Comparison of ENCODE assay signal across 15 cellular contexts in genomic region chr5:143886621-143887301, GRCh38.
A peak's percentile ranks its signal among the peaks of the same experiment; 100 is the strongest.
DNase-seq lines count a peak whose midpoint lies in the region; ATAC-seq and TF ChIP-seq lines count a peak whose summit lies in the region.
"Had no signal": no experiment of that assay in that cellular context is flagged by ENCODE, and none has a peak within 500 bp of the region (broad histone marks: within the 10 kb centered on the region; RNA-seq: fewer than 3 reads in every experiment).

No MANE protein-coding gene starts in this region.

- no peaks in the 10 kb centered on the region for H3K9me2 ChIP-seq in GM23248 (ENCODE audit: insufficient read depth)

- peaks cover 58% of the 10 kb centered on the region for H3K4me1 ChIP-seq in GM23248 (ENCODE audit: insufficient read depth)
- peaks cover 17% of the 10 kb centered on the region for H3K4me1 ChIP-seq in RWPE2 (ENCODE audit: insufficient read depth, poor library complexity, severe bottlenecking)
- H3K4me1 ChIP-seq: HAP-1, prostate gland had no signal

- peak overlapping the region; percentile 91 for H3K27ac ChIP-seq in GM23248
- H3K27ac ChIP-seq in RWPE2 (ENCODE audit: poor library complexity, severe bottlenecking), result no peak overlapping the region
- H3K27ac ChIP-seq: prostate gland had no signal

- DNase-seq in GM23248, result peak; percentile 57
- DNase-seq in RWPE2 (ENCODE audit: low spot score), result no peak
- peak; percentile 59 for DNase-seq in globus pallidus (ENCODE audit: low spot score)
- DNase-seq in pons (ENCODE audit: low spot score), result peak; percentile 59
- DNase-seq in GDM1 (lab: John Stamatoyannopoulos, UW), result no peak
- DNase-seq in activated CD4-positive, alpha-beta T cell treated with anti-CD3 and anti-CD28 coated beads, Interleukin-2, amount 10 ng/mL, durations not matched to agents 24 days and 14 days, result no peak
- no peak for DNase-seq in GM19240 (ENCODE audit: insufficient read length, low spot score)
- DNase-seq: activated CD4-positive, alpha-beta T cell treated with anti-CD3 and anti-CD28 coated beads, Interleukin-2, amount 50 U/mL, for 48 hours; NCI-H524 treated with DMSO at 0.1 percent for 48 hours had no signal

- H3K4me2 ChIP-seq in GM23248 (ENCODE audit: unreplicated experiment), result peak overlapping the region; percentile 78

- in situ Hi-C loops in GM23248 (cut with MboI), result no loop called here

- peak overlapping the region; percentile 68 for H3K9ac ChIP-seq in GM23248

- H3K36me3 Mint-ChIP-seq in activated CD4-positive, alpha-beta T cell treated with anti-CD3 and anti-CD28 coated beads, Interleukin-2, amount 10 ng/mL, durations not matched to agents 24 days and 14 days (ENCODE audit: low read depth), result no peaks in the 10 kb centered on the region
- H3K36me3 Mint-ChIP-seq: memory B cell had no signal

- no peaks in the 10 kb centered on the region for H3K9me3 ChIP-seq in GM23248 (ENCODE audit: low read depth)
- H3K9me3 ChIP-seq in RWPE2 (ENCODE audit: severe bottlenecking), result no peaks in the 10 kb centered on the region
- H3K9me3 ChIP-seq: HAP-1, prostate gland had no signal

- no peaks in the 10 kb centered on the region for H4K20me1 ChIP-seq in GM23248 (ENCODE audit: insufficient read depth)

- H3K36me3 ChIP-seq in GM23248 (ENCODE audit: low read depth), result no peaks in the 10 kb centered on the region
- no peaks in the 10 kb centered on the region for H3K36me3 ChIP-seq in RWPE2 (ENCODE audit: low read depth)
- H3K36me3 ChIP-seq: brain microvascular endothelial cell, HAP-1, prostate gland had no signal

- no peak for TF ChIP-seq CTCF in RWPE2 (IDR thresholded peaks at IDR 0.05; ENCODE audit: poor library complexity, severe bottlenecking)

- no peak overlapping the region for H3K4me3 Mint-ChIP-seq in activated CD4-positive, alpha-beta T cell treated with anti-CD3 and anti-CD28 coated beads, Interleukin-2, amount 10 ng/mL, durations not matched to agents 24 days and 14 days
- H3K4me3 Mint-ChIP-seq: memory B cell had no signal

- peaks cover 59% of the 10 kb centered on the region for H3F3A ChIP-seq in GM23248 (ENCODE audit: insufficient read depth)

- H3K27me3 ChIP-seq in GM23248 (replicated peaks; ENCODE audit: insufficient read depth) (no peaks in the 10 kb centered on the region), RWPE2 (ENCODE audit: insufficient read depth, poor library complexity, severe bottlenecking) (no peaks in the 10 kb centered on the region)
- H3K27me3 ChIP-seq: brain microvascular endothelial cell had no signal

- no peak overlapping the region for H3K27ac Mint-ChIP-seq in activated CD4-positive, alpha-beta T cell treated with anti-CD3 and anti-CD28 coated beads, Interleukin-2, amount 10 ng/mL, durations not matched to agents 24 days and 14 days
- H3K27ac Mint-ChIP-seq: activated T-helper 2 cell treated with anti-CD3 and anti-CD28 coated beads, Interferon-gamma antibody, Interleukin-2, Interleukin-4, amounts not matched to agents 10 μg/mL and 5 μg/mL and 100 μg/mL, durations not matched to agents 14 hours and 24 hours and 36 hours; memory B cell had no signal

- H3K9me3 Mint-ChIP-seq in activated CD4-positive, alpha-beta T cell treated with anti-CD3 and anti-CD28 coated beads, Interleukin-2, amount 10 ng/mL, durations not matched to agents 24 days and 14 days, result no peaks in the 10 kb centered on the region
- H3K9me3 Mint-ChIP-seq: activated T-helper 2 cell treated with anti-CD3 and anti-CD28 coated beads, Interferon-gamma antibody, Interleukin-2, Interleukin-4, amounts not matched to agents 10 μg/mL and 5 μg/mL and 100 μg/mL, durations not matched to agents 14 hours and 24 hours and 36 hours; memory B cell had no signal

- WGBS in GM23248 (ENCODE audit: low coverage in 1 of 2, low lambda C conversion rate in 2 of 2, missing lambda C conversion rate in 2 of 2), 2 experiments, result 4 to 8% methylated on average over 4 of the region's 4 CpGs

- ATAC-seq in RWPE2 (ENCODE audit: low read depth) (peak; percentile 9; the same call in 1 of the 3 replicates), HG02642 (IDR thresholded peaks at IDR 0.05; ENCODE audit: poor library complexity, unreplicated experiment) (no peak)

- H3K4me3 ChIP-seq in GM23248, result peak overlapping the region; percentile 48
- H3K4me3 ChIP-seq in RWPE2 (ENCODE audit: severe bottlenecking), result no peak overlapping the region
- H3K4me3 ChIP-seq: HAP-1, prostate gland had no signal

- peak overlapping the region; percentile 77 for H2AFZ ChIP-seq in GM23248

- intact Hi-C loops in activated CD4-positive, alpha-beta T cell treated with anti-CD3 and anti-CD28 coated beads, Interleukin-2, amount 10 ng/mL, durations not matched to agents 24 days and 14 days (cut with micrococcal nuclease), result no loop called here

- peaks cover 2% of the 10 kb centered on the region for H3K27me3 Mint-ChIP-seq in activated CD4-positive, alpha-beta T cell treated with anti-CD3 and anti-CD28 coated beads, Interleukin-2, amount 10 ng/mL, durations not matched to agents 24 days and 14 days

- H3K79me2 ChIP-seq in GM23248 (ENCODE audit: insufficient read depth), result no peaks in the 10 kb centered on the region

- H3K4me1 Mint-ChIP-seq in activated CD4-positive, alpha-beta T cell treated with anti-CD3 and anti-CD28 coated beads, Interleukin-2, amount 10 ng/mL, durations not matched to agents 24 days and 14 days, result peaks cover 4% of the 10 kb centered on the region
- H3K4me1 Mint-ChIP-seq: memory B cell had no signal

Comparison
In these comparisons a context has a peak if more than half of its experiments do, and no peak if none do; other contexts are left out.
1. DNase-seq: peak in GM23248 (single experiment), globus pallidus (single experiment) and pons (single experiment); none in RWPE2 (single experiment), GDM1 (single experiment), activated CD4-positive, alpha-beta T cell treated with anti-CD3 and anti-CD28 coated beads, Interleukin-2, amount 10 ng/mL, durations not matched to agents 24 days and 14 days (single experiment) and GM19240 (single experiment).